Comparison of ENCODE assay signal across 8 cellular contexts in genomic region chr3:14319654-14320182, GRCh38.
DNase-seq lines count a peak whose midpoint lies in the region; ATAC-seq and TF ChIP-seq lines count a peak whose summit lies in the region.

No MANE protein-coding gene starts in this region.

- H3K9me3 Mint-ChIP-seq in activated T-cell treated with anti-CD3 and anti-CD28 coated beads, Interleukin-2, amount 50 U/mL, for 72 hours: peaks cover 3 to 4% of the 10 kb centered on the region in 2 donors

- in situ Hi-C loops in gastrocnemius medialis (cut with MboI; ENCODE audit: low sequenced_read_pairs in 4 of 4): loop anchor here in 1 of 4 donors (10.0 kb wide), 1 partner anchor 75 kb away; no protein-coding TSS in a partner anchor

- H3K27ac ChIP-seq in gastrocnemius medialis: peak overlapping the region; percentile 78 to 95 (median 88)

- H3K36me3 Mint-ChIP-seq in activated T-cell treated with anti-CD3 and anti-CD28 coated beads, Interleukin-2, amount 50 U/mL, for 72 hours (ENCODE audit: insufficient read depth in 2 of 2): peaks cover 4 to 5% of the 10 kb centered on the region in 2 donors

- H3K4me3 ChIP-seq in Jurkat, Clone E6-1 (ENCODE audit: low read length): peak overlapping the region; percentile 25
- H3K4me3 ChIP-seq in gastrocnemius medialis: no peak overlapping the region

- no peak for TF ChIP-seq POLR2A in gastrocnemius medialis (IDR thresholded peaks at IDR 0.05)

- peaks cover 30 to 35% of the 10 kb centered on the region in 2 donors for H3K4me1 ChIP-seq in gastrocnemius medialis

- intact Hi-C loops in gastrocnemius medialis (cut with DNase I; ENCODE audit: low total_unique reads): loop anchor here (5.0 kb wide), 2 partner anchors 133 to 218 kb away; no protein-coding TSS in a partner anchor

- ATAC-seq in activated T-cell treated with anti-CD3 and anti-CD28 coated beads, Interleukin-2, amount 50 U/mL, for 72 hours (replicated peaks in 1 of 2): peak; percentile 54 to 75
- ATAC-seq in GM21825 (IDR thresholded peaks at IDR 0.05; ENCODE audit: unreplicated experiment): peak; percentile 95
- peak in 1 of 2 donors; percentile 16 for ATAC-seq in gastrocnemius medialis
- ATAC-seq in GM18520 (IDR thresholded peaks at IDR 0.05; ENCODE audit: unreplicated experiment): no peak

- no peaks in the 10 kb centered on the region for H3K36me3 ChIP-seq in gastrocnemius medialis

- H3K4me1 Mint-ChIP-seq in activated T-cell treated with anti-CD3 and anti-CD28 coated beads, Interleukin-2, amount 50 U/mL, for 72 hours (ENCODE audit: low read depth): no peaks in the 10 kb centered on the region

- H3K27me3 ChIP-seq in gastrocnemius medialis: no peaks in the 10 kb centered on the region

- H3K27me3 Mint-ChIP-seq in activated T-cell treated with anti-CD3 and anti-CD28 coated beads, Interleukin-2, amount 50 U/mL, for 72 hours (ENCODE audit: low read depth): no peaks in the 10 kb centered on the region

- H3K27ac Mint-ChIP-seq in activated T-cell treated with anti-CD3 and anti-CD28 coated beads, Interleukin-2, amount 50 U/mL, for 72 hours: no peak overlapping the region

- no peaks in the 10 kb centered on the region for H3K9me3 ChIP-seq in gastrocnemius medialis

- H3K4me3 Mint-ChIP-seq in activated T-cell treated with anti-CD3 and anti-CD28 coated beads, Interleukin-2, amount 50 U/mL, for 72 hours: peak overlapping the region in 1 of 2 donors; percentile 32

- no peak for TF ChIP-seq CTCF in gastrocnemius medialis (IDR thresholded peaks at IDR 0.05 in 4 of 5, conservative IDR thresholded peaks at IDR 0.05 in 1 of 5)

- peak; percentile 7 to 12 for DNase-seq in activated T-cell treated with anti-CD3 and anti-CD28 coated beads, Interleukin-2, amount 50 U/mL, for 72 hours
- DNase-seq in activated T-cell treated with anti-CD3 and anti-CD28 coated beads for 4 hours (no peak), SW 1271 (lab: John Stamatoyannopoulos, UW) (peak; percentile 39 to 65), glomerular visceral epithelial cell (ENCODE audit: extremely low spot score) (peak; percentile 47), gastrocnemius medialis (peak in 1 of 2 donors; percentile 58)
- DNase-seq in Jurkat, Clone E6-1 (ENCODE audit: low read depth, low spot score): peak; percentile 85
